ENCODE assay signal across 12 cellular contexts in the genomic region with DNA sequence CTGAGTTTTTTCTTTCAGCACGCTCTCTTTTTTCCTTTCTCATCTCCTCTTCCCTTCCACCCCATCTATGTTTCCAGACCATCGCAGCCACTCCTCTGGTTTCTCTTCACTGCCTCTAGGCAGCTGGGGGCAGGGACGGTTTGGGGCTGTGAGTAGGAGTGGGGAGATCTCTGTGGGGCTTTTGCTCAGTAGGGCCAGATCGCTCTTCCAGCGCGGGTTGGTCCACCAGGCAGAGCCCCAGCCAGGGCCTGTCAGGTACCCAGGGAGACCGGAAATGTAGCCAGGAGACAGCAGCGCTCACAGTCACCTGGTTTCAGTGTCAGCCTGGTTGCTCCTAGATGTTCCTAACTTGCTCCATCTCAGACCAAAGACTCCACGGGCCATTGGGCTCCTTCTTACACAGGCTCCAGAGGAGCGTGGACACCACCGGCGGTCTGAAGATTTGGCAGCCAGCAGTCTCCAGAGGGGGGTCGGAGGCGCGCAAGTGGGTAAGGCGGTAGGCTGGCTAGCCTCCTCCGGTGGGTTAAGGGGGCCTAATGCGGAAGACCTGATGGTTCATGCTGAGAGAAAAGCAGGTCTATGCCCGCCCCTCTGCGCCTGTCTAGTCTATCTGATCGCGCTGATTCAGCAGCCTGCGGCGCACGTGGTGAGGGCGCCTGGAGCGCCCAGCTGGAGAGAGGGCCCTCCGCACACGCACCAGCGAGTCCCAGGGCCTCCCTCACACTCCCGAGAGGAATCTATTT. TPM values are rescaled to one million over a fixed set of nuclear protein-coding genes. Genes with fewer than 3 reads are reported as not detected.
DNase-seq lines count a peak whose midpoint lies in the region; ATAC-seq and TF ChIP-seq lines count a peak whose summit lies in the region.
"Had no signal": no experiment of that assay in that cellular context is flagged by ENCODE, and none has a peak within 500 bp of the region (broad histone marks: within the 10 kb centered on the region; RNA-seq: fewer than 3 reads in every experiment).

No MANE protein-coding gene starts in this region.

- TF ChIP-seq CTCF in glutamatergic neuron (IDR thresholded peaks at IDR 0.05; ENCODE audit: partially characterized antibody, unreplicated experiment) = no peak

- peaks cover 25% of the 10 kb centered on the region for H3K36me3 ChIP-seq in skeletal muscle satellite cell (ENCODE audit: insufficient read depth, low read length)
- H3K36me3 ChIP-seq: suprapubic skin had no signal

- H3K27ac Mint-ChIP-seq in activated T-cell treated with anti-CD3 and anti-CD28 coated beads, Interleukin-2, amount 50 U/mL, for 72 hours = no peak overlapping the region
- H3K27ac Mint-ChIP-seq in glutamatergic neuron (ENCODE audit: unreplicated experiment) = no peak overlapping the region

- DNase-seq in NCI-H2081 (lab: John Stamatoyannopoulos, UW) (peak; percentile 70 to 84), NCI-H2081 treated with DMSO at 0.1 percent for 48 hours (lab: John Stamatoyannopoulos, UW) (no peak), glutamatergic neuron (peak; percentile 30), DMS 273 (lab: John Stamatoyannopoulos, UW; ENCODE audit: unreplicated experiment) (no peak)
- DNase-seq in activated T-cell treated with anti-CD3 and anti-CD28 coated beads, Interleukin-2, amount 50 U/mL, for 72 hours = peak in 1 of 2 donors; percentile 3
- DNase-seq: NCI-H1436 treated with DMSO at 0.1 percent for 48 hours, SIG-M5 had no signal

- peaks cover 85% of the 10 kb centered on the region for H3K27me3 Mint-ChIP-seq in activated T-cell treated with anti-CD3 and anti-CD28 coated beads, Interleukin-2, amount 50 U/mL, for 72 hours (ENCODE audit: low read depth)
- H3K27me3 Mint-ChIP-seq in glutamatergic neuron (ENCODE audit: unreplicated experiment) = peaks cover 41% of the 10 kb centered on the region

- ATAC-seq in activated T-cell treated with anti-CD3 and anti-CD28 coated beads, Interleukin-2, amount 50 U/mL, for 72 hours (replicated peaks in 1 of 2) = peak in 1 of 2 donors; percentile 36
- ATAC-seq in HG03159 (IDR thresholded peaks at IDR 0.05; ENCODE audit: unreplicated experiment) = no peak
- no peak for ATAC-seq in HG02870 (IDR thresholded peaks at IDR 0.05; ENCODE audit: unreplicated experiment)

- H3K9me3 Mint-ChIP-seq in activated T-cell treated with anti-CD3 and anti-CD28 coated beads, Interleukin-2, amount 50 U/mL, for 72 hours = no peaks in the 10 kb centered on the region
- H3K9me3 Mint-ChIP-seq in glutamatergic neuron (ENCODE audit: unreplicated experiment) = peaks cover 9% of the 10 kb centered on the region

- H3K27me3 ChIP-seq in skeletal muscle satellite cell (ENCODE audit: control insufficient read depth, insufficient read depth, low read length) = no peaks in the 10 kb centered on the region

- H3K4me3 Mint-ChIP-seq in activated T-cell treated with anti-CD3 and anti-CD28 coated beads, Interleukin-2, amount 50 U/mL, for 72 hours = peak overlapping the region; percentile 72 to 92
- peak overlapping the region; percentile 67 for H3K4me3 Mint-ChIP-seq in glutamatergic neuron (ENCODE audit: unreplicated experiment)

- H3K36me3 Mint-ChIP-seq in activated T-cell treated with anti-CD3 and anti-CD28 coated beads, Interleukin-2, amount 50 U/mL, for 72 hours (ENCODE audit: insufficient read depth in 2 of 2) = no peaks in the 10 kb centered on the region
- H3K36me3 Mint-ChIP-seq in glutamatergic neuron (ENCODE audit: unreplicated experiment) = no peaks in the 10 kb centered on the region

- peaks cover 43% of the 10 kb centered on the region for H3K4me1 Mint-ChIP-seq in activated T-cell treated with anti-CD3 and anti-CD28 coated beads, Interleukin-2, amount 50 U/mL, for 72 hours (ENCODE audit: low read depth)
- peaks cover 14% of the 10 kb centered on the region for H3K4me1 Mint-ChIP-seq in glutamatergic neuron (ENCODE audit: low read depth, unreplicated experiment)

- H3K9ac ChIP-seq in skeletal muscle satellite cell (ENCODE audit: low read depth, low read length) = peak overlapping the region; percentile 92

- peaks cover 58% of the 10 kb centered on the region for H3K4me1 ChIP-seq in skeletal muscle satellite cell (ENCODE audit: control insufficient read depth, insufficient read depth, low read length)

- H3K4me3 ChIP-seq in skeletal muscle satellite cell (ENCODE audit: low read length) = peak overlapping the region; percentile 77
- H3K4me3 ChIP-seq: lung, suprapubic skin had no signal

- H3K4me2 ChIP-seq in skeletal muscle satellite cell (ENCODE audit: low read length) = peak overlapping the region; percentile 92

- H3K9me3 ChIP-seq in skeletal muscle satellite cell (replicated peaks; ENCODE audit: low read length) = no peaks in the 10 kb centered on the region
- H3K9me3 ChIP-seq: suprapubic skin had no signal

RNA-seq across cellular contexts. Expression of a gene that starts 1.8 kb away (rescaled TPM):
- not detected for total RNA-seq in activated T-cell treated with anti-CD3 and anti-CD28 coated beads, Interleukin-2, amount 50 U/mL, for 72 hours
- total RNA-seq in glutamatergic neuron (ENCODE audit: unreplicated experiment) = not detected
- total RNA-seq in skeletal muscle satellite cell (2012; rRNA removed) = 6.1 and 7.2 TPM in 2 replicates

Comparison
In these comparisons a context has a peak if more than half of its experiments do, and no peak if none do; other contexts are left out.
1. DNase-seq: peak in NCI-H2081 (2 of 2) and glutamatergic neuron (single experiment); none in NCI-H2081 treated with DMSO at 0.1 percent for 48 hours (single experiment) and DMS 273 (single experiment).